Comparison of ENCODE assay signal across 21 cellular contexts in the genomic region with DNA sequence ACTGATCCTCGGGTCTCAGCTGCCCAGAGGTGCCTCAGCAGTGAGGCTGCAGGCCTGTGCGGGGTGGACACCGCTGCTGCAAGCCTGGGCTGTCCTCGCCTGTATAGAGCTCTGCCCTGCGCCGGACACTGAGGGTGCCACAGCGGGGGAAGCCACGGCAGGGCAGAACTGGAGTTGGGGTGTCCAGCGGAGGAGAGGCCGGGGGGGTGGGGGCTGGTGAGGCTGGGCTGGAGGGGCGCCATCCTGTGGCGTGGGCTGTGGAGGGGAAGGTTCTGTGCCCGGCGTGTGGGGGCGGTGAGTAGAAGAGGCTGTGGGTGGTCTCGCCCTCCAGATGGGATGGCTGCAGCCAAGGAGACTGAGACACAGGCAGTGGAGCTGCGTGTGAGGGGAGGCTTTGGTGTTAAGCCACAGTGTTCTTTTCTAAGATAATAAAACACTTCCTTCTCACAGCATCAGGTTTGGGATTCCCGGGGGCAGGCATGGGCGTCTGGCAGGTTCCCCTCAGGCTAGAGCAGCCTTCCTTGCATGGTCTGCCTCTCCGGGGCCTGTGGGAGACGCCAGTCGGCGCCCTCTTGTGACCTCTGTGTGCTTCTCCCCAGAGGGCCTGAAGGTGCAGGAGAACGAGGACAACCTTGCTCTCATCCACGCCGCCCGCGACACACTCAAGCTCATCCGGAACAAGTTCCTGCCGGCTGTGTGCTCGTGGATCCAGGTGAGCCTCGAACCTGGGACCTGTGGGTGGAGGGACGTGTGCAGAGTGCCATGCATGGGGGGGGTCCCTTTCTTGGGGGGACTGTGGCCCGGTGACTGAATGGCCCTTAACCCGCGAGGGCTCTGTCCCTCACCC.
DNase-seq lines count a peak whose midpoint lies in the region; ATAC-seq and TF ChIP-seq lines count a peak whose summit lies in the region.
"Had no signal": no experiment of that assay in that cellular context is flagged by ENCODE, and none has a peak within 500 bp of the region (broad histone marks: within the 10 kb centered on the region; RNA-seq: fewer than 3 reads in every experiment).

No MANE protein-coding gene starts in this region.

- TF ChIP-seq CTCF in WERI-Rb-1 (IDR thresholded peaks at IDR 0.05; ENCODE audit: low read depth, low read length): 0 out of 2 replicates have a peak, but pooled peaks have one; percentile 13

- no peak overlapping the region for H3K27ac ChIP-seq in WERI-Rb-1
- H3K27ac ChIP-seq: A549, BLaER1, PC-9, RWPE1, SJCRH30 had no signal

- H3K36me3 ChIP-seq in WERI-Rb-1: peaks cover 52% of the 10 kb centered on the region

- ATAC-seq in GM19452 (IDR thresholded peaks at IDR 0.05; ENCODE audit: unreplicated experiment): no peak
- ATAC-seq: CD8-positive, alpha-beta T cell; HCT116 had no signal

- no peak overlapping the region for H3K4me3 ChIP-seq in WERI-Rb-1 (ENCODE audit: low read depth, low read length)
- H3K4me3 ChIP-seq: A549, BLaER1, PC-9, SJCRH30 had no signal

- H3K9me3 ChIP-seq in WERI-Rb-1 (ENCODE audit: severe bottlenecking): no peaks in the 10 kb centered on the region
- H3K9me3 ChIP-seq: A549, BLaER1, SJCRH30 had no signal

- in situ Hi-C loops in KBM-7 (cut with MboI; ENCODE audit: low pct_unique_long_range_greater_than_20kb, low sequenced_read_pairs): no loop called here

- DNase-seq in ELF-1 (ENCODE audit: low read depth, low spot score) (peak; percentile 48), KBM-7 (peak; percentile 8), WERI-Rb-1 (no peak), left kidney (ENCODE audit: low read depth, low spot score) (peak; percentile 33), SIG-M5 treated with dmso at 0.1 percent for 504 hours (lab: John Stamatoyannopoulos, UW; ENCODE audit: unreplicated experiment) (no peak), C1 segment of cervical spinal cord (lab: John Stamatoyannopoulos, UW) (no peak)
- DNase-seq: Calu3; CD8-positive, alpha-beta T cell; NCI-H1105 treated with DMSO at 0.1 percent for 48 hours; NCI-H1694; NCI-H2081 treated with DMSO at 0.1 percent for 48 hours; NCI-H510A; NCI-H748 treated with DMSO at 0.1 percent for 48 hours; NK-92 treated with Interleukin-12 subunit alpha and Interleukin-12 subunit beta, amount 100 ng/mL, for 24 hours; PC-9; SJCRH30 had no signal

- no peaks in the 10 kb centered on the region for H3K27me3 ChIP-seq in WERI-Rb-1 (ENCODE audit: insufficient read depth, low read depth, severe bottlenecking)
- H3K27me3 ChIP-seq: BLaER1, SJCRH30 had no signal

Comparison
In these comparisons a context has a peak if more than half of its experiments do, and no peak if none do; other contexts are left out.
1. DNase-seq: peak in ELF-1 (single experiment), KBM-7 (single experiment) and left kidney (single experiment); none in WERI-Rb-1 (single experiment), SIG-M5 treated with dmso at 0.1 percent for 504 hours (single experiment) and C1 segment of cervical spinal cord (0 of 14).